Comparison of ENCODE assay signal across 8 cellular contexts in genomic region chr1:70411360-70411844, GRCh38. TPM values are rescaled to one million over a fixed set of nuclear protein-coding genes. Genes with fewer than 3 reads are reported as not detected.
DNase-seq lines count a peak whose midpoint lies in the region; ATAC-seq, FAIRE-seq and TF ChIP-seq lines count a peak whose summit lies in the region.

No MANE protein-coding gene starts in this region.

- CTCF ChIA-PET in A549 (lab: Yijun Ruan, JAX): interaction anchor here (0.9 to 1.3 kb wide), 4 partner anchors 23 to 58 kb away, joined by 3 to 4 read pairs (median 3); no protein-coding TSS in a partner anchor

- H3K9me3 ChIP-seq in A549: no peaks in the 10 kb centered on the region
- H3K9me3 ChIP-seq in Peyer's patch: no peaks in the 10 kb centered on the region

- peak overlapping the region; percentile 82 to 93 for H3K27ac Mint-ChIP-seq in natural killer cell treated with Interleukin-12 subunit alpha and Interleukin-12 subunit beta and Interleukin-15 and Interleukin-18, amount 100 ng/mL, for 72 hours

- H3K27me3 Mint-ChIP-seq in natural killer cell treated with Interleukin-12 subunit alpha and Interleukin-12 subunit beta and Interleukin-15 and Interleukin-18, amount 100 ng/mL, for 72 hours: peaks cover 4 to 8% of the 10 kb centered on the region in 2 donors

- H3K4me3 ChIP-seq in A549 (peak overlapping the region; percentile 57), Peyer's patch (peak overlapping the region; percentile 56 to 81 (median 64)), epithelial cell of esophagus (ENCODE audit: low read length) (peak overlapping the region; percentile 75)

- H3K4me1 Mint-ChIP-seq in natural killer cell treated with Interleukin-12 subunit alpha and Interleukin-12 subunit beta and Interleukin-15 and Interleukin-18, amount 100 ng/mL, for 72 hours (ENCODE audit: low read depth in 2 of 2): peaks cover 10 to 20% of the 10 kb centered on the region in 2 donors

- H3K27me3 ChIP-seq in Peyer's patch: no peaks in the 10 kb centered on the region

- FAIRE-seq in A549 (lab: Jason Lieb, UNC): no peak

- no peak for TF ChIP-seq POLR2A in A549 (IDR thresholded peaks at IDR 0.05; ENCODE audit: low read length)
- no peak for TF ChIP-seq POLR2A in Peyer's patch (IDR thresholded peaks at IDR 0.05)

- H3K27ac ChIP-seq in A549 (peak overlapping the region; percentile 48 to 83; a peak in 5 of 6 replicates), Peyer's patch (peak overlapping the region; percentile 86 to 99 (median 96))

- no peaks in the 10 kb centered on the region for H3K36me3 Mint-ChIP-seq in natural killer cell treated with Interleukin-12 subunit alpha and Interleukin-12 subunit beta and Interleukin-15 and Interleukin-18, amount 100 ng/mL, for 72 hours

- TF ChIP-seq EP300 in A549 (IDR thresholded peaks at IDR 0.05): no peak

- WGBS in A549 (ENCODE audit: missing lambda C conversion rate): 7% methylated on average over 14 of the region's 17 CpGs

- no peak for TF ChIP-seq CTCF in A549 (IDR thresholded peaks at IDR 0.05)
- no peak for TF ChIP-seq CTCF in Peyer's patch (IDR thresholded peaks at IDR 0.05)
- no peak for TF ChIP-seq CTCF in epithelial cell of esophagus (IDR thresholded peaks at IDR 0.05; ENCODE audit: insufficient read depth, low read depth, low read length, missing control alignments)

- DNase-seq in A549 (ENCODE audit: low read depth in 1 of 2, low spot score in 1 of 2) (no peak), Peyer's patch (no peak), epithelial cell of esophagus (ENCODE audit: low read depth) (peak; percentile 41), activated gamma-delta T cell (lab: John Stamatoyannopoulos, UW) (no peak), NCI-H446 treated with DMSO at 0.1 percent for 48 hours (lab: John Stamatoyannopoulos, UW) (no peak), OCI-M1 (lab: John Stamatoyannopoulos, UW) (no peak)
- DNase-seq in natural killer cell treated with Interleukin-12 subunit alpha and Interleukin-12 subunit beta and Interleukin-15 and Interleukin-18, amount 100 ng/mL, for 72 hours (ENCODE audit: low spot score): no peak

- ATAC-seq in A549 (peak; percentile 57 to 62; a peak in 5 of 6 replicates), GM19455 (IDR thresholded peaks at IDR 0.05; ENCODE audit: unreplicated experiment) (peak; percentile 5)
- ATAC-seq in natural killer cell treated with Interleukin-12 subunit alpha and Interleukin-12 subunit beta and Interleukin-15 and Interleukin-18, amount 100 ng/mL, for 72 hours: no peak

- TF ChIP-seq RAD21 in A549 (conservative IDR thresholded peaks at IDR 0.05 in 1 of 2, IDR thresholded peaks at IDR 0.05 in 1 of 2): no peak

- POLR2A ChIA-PET in A549 (lab: Yijun Ruan, JAX): interaction anchor here (0.6 to 3.9 kb wide), 6 partner anchors 11 to 670 kb away, joined by 3 to 62 read pairs (median 4); partner anchors contain the start of genes ANKRD13C, SRSF11 and ZRANB2

- H3K4me1 ChIP-seq in A549 (peaks cover 6% of the 10 kb centered on the region; the same call in 1 of the 3 replicates), Peyer's patch (peaks cover 0 to 15% (median 2%) of the 10 kb centered on the region in 4 donors)

- H3K4me3 Mint-ChIP-seq in natural killer cell treated with Interleukin-12 subunit alpha and Interleukin-12 subunit beta and Interleukin-15 and Interleukin-18, amount 100 ng/mL, for 72 hours: peak overlapping the region; percentile 99

- H3K36me3 ChIP-seq in Peyer's patch: no peaks in the 10 kb centered on the region

- H3K4me2 ChIP-seq in A549: peak overlapping the region; percentile 75

- no peaks in the 10 kb centered on the region for H3K9me3 Mint-ChIP-seq in natural killer cell treated with Interleukin-12 subunit alpha and Interleukin-12 subunit beta and Interleukin-15 and Interleukin-18, amount 100 ng/mL, for 72 hours

TF ChIP-seq in A549, 52 proteins besides CTCF, POLR2A, EP300 and RAD21:
- TF ChIP-seq RARB (CRISPR knock-in tag; IDR thresholded peaks at IDR 0.05): no peak
- TF ChIP-seq NFE2L2 (conservative IDR thresholded peaks at IDR 0.05; ENCODE audit: low read length): no peak
- TF ChIP-seq ATOH8 (CRISPR knock-in tag; IDR thresholded peaks at IDR 0.05; ENCODE audit: low read depth): no peak
- TF ChIP-seq TFCP2L1 (CRISPR knock-in tag; IDR thresholded peaks at IDR 0.05): no peak
- TF ChIP-seq CHD4 (IDR thresholded peaks at IDR 0.05; ENCODE audit: borderline replicate concordance): no peak
- no peak for TF ChIP-seq PBX3 (IDR thresholded peaks at IDR 0.05)
- no peak for TF ChIP-seq NR3C1 (IDR thresholded peaks at IDR 0.05)
- no peak for TF ChIP-seq CBX2 (IDR thresholded peaks at IDR 0.05; ENCODE audit: borderline replicate concordance, low read depth)
- no peak for TF ChIP-seq SREBF2 (IDR thresholded peaks at IDR 0.05)
- no peak for TF ChIP-seq BHLHE40 (IDR thresholded peaks at IDR 0.05; ENCODE audit: low read depth, low read length)
- no peak for TF ChIP-seq HEYL (CRISPR knock-in tag; IDR thresholded peaks at IDR 0.05)
- no peak for TF ChIP-seq NPAS2 (CRISPR knock-in tag; IDR thresholded peaks at IDR 0.05; ENCODE audit: borderline replicate concordance)
- no peak for TF ChIP-seq ZFP36 (IDR thresholded peaks at IDR 0.05; ENCODE audit: borderline replicate concordance, partially characterized antibody)
- no peak for TF ChIP-seq BCL3 (IDR thresholded peaks at IDR 0.05)
- TF ChIP-seq MAX (IDR thresholded peaks at IDR 0.05): no peak
- no peak for TF ChIP-seq ZNF302 (CRISPR knock-in tag; IDR thresholded peaks at IDR 0.05)

RNA-seq across cellular contexts. Expression of gene CTH, which starts 0.3 kb away (rescaled TPM):
- polyA plus RNA-seq in A549 (2011; rRNA removed) (6.8 and 7.2 TPM in 2 replicates), A549 (2017; fragmentation: RNase III; extraction: RNeasy Plus Mini Kit Qiagen cat#74134 plus additional on column Dnase treatment) (2.3 to 3.8 TPM (median 3.7 TPM) in 3 replicates)
- 1.6 and 2.7 TPM in 2 replicates for polyA plus RNA-seq in A549 (2012; cell fraction: cytosol; rRNA removed)
- polyA plus RNA-seq in A549 (2012; cell fraction: nucleus; rRNA removed): 2.0 and 2.6 TPM in 2 replicates
- polyA minus RNA-seq in A549 (2011; rRNA and poly(A)+ RNA removed): 5.9 and 6.9 TPM in 2 replicates
- 1 to 10 TPM; 1.7 to 4.4 (median 2.8) TPM for total RNA-seq in Peyer's patch
- total RNA-seq in natural killer cell treated with Interleukin-12 subunit alpha and Interleukin-12 subunit beta and Interleukin-15 and Interleukin-18, amount 100 ng/mL, for 72 hours: 1 to 10 TPM; 5.3 to 8.8 TPM

RNA-seq across cellular contexts. Expression of gene ANKRD13C, which starts 56.9 kb away (rescaled TPM):
- polyA plus RNA-seq in A549 (2011; rRNA removed): 9.2 and 12.5 TPM in 2 replicates
- 3.8 and 4.8 TPM in 2 replicates for polyA plus RNA-seq in A549 (2012; cell fraction: cytosol; rRNA removed)
- polyA plus RNA-seq in A549 (2012; cell fraction: nucleus; rRNA removed): 4.6 and 4.8 TPM in 2 replicates
- 8.1 to 9.1 TPM (median 8.3 TPM) in 3 replicates for polyA plus RNA-seq in A549 (2017; fragmentation: RNase III; extraction: RNeasy Plus Mini Kit Qiagen cat#74134 plus additional on column Dnase treatment)
- 6.0 and 6.4 TPM in 2 replicates for polyA minus RNA-seq in A549 (2011; rRNA and poly(A)+ RNA removed)
- total RNA-seq in Peyer's patch: 10 to 100 TPM; 21.2 to 52.0 (median 23.9) TPM
- total RNA-seq in natural killer cell treated with Interleukin-12 subunit alpha and Interleukin-12 subunit beta and Interleukin-15 and Interleukin-18, amount 100 ng/mL, for 72 hours: 10 to 100 TPM; 27.0 to 33.2 TPM

Comparison
In these comparisons a context has a peak if more than half of its experiments do, and no peak if none do; other contexts are left out.
1. ATAC-seq: peak in A549 (2 of 2) and GM19455 (single experiment); none in natural killer cell treated with Interleukin-12 subunit alpha and Interleukin-12 subunit beta and Interleukin-15 and Interleukin-18, amount 100 ng/mL, for 72 hours (0 of 2).
2. Peak in every context shown above with its lines, with median percentiles within 50 percentile points of each other: H3K4me3 ChIP-seq.